In the genomic region with DNA sequence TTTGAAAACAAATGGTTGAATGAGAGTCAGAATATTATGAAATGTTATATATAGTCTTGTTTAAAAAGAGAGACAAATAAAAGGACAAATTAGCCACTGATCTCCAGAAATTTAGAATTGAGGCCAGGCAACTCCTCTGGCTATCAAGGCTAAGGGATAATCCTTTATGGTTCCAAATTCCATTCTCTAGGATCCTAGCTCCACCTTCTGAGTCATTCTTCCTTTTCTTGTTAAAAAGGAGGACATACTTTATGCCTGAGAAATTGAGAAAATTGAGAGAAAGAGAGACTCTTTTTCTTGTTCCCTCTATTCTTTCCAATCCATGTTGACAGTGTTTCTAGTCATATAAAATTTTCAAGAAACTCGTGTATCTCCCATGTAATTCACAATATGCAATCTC, we compare ENCODE assay signal across 23 cellular contexts.
"Had no signal": no experiment of that assay in that cellular context is flagged by ENCODE, and none has a peak within 500 bp of the region (broad histone marks: within the 10 kb centered on the region; RNA-seq: fewer than 3 reads in every experiment).

No MANE protein-coding gene starts in this region.

- H3K27me3 Mint-ChIP-seq: natural killer cell treated with Interleukin-12 subunit alpha and Interleukin-12 subunit beta and Interleukin-15 and Interleukin-18, amount 100 ng/mL, for 72 hours; progenitor cell of endocrine pancreas had no signal

- H3K9me3 ChIP-seq: pancreas, stomach, thoracic aorta, transverse colon had no signal

- H3K4me1 ChIP-seq: neural progenitor cell, pancreas, stomach, transverse colon had no signal

- DNase-seq: dermis blood vessel endothelial cell; foreskin melanocyte; head of caudate nucleus; kidney; left cardiac atrium; left ventricle myocardium superior; mesenchymal stem cell; midbrain; occipital lobe; pancreas; right cardiac atrium; small intestine; stimulated activated CD4-positive, alpha-beta T cell treated with anti-CD3 and anti-CD28 coated beads, Interleukin-12 subunit alpha, Interleukin-12 subunit beta, amount 100 ng/mL, for 4 hours; stimulated activated naive CD4-positive, alpha-beta T cell; stomach; substantia nigra; transverse colon had no signal

- H3K27ac Mint-ChIP-seq: natural killer cell treated with Interleukin-12 subunit alpha and Interleukin-12 subunit beta and Interleukin-15 and Interleukin-18, amount 100 ng/mL, for 72 hours; neural progenitor cell; progenitor cell of endocrine pancreas had no signal

- H3K4me3 Mint-ChIP-seq: natural killer cell treated with Interleukin-12 subunit alpha and Interleukin-12 subunit beta and Interleukin-15 and Interleukin-18, amount 100 ng/mL, for 72 hours; neural progenitor cell had no signal

- H3K27ac ChIP-seq: hepatocyte, neural progenitor cell, pancreas, stomach, thoracic aorta, transverse colon had no signal

- H3K9ac ChIP-seq: neural progenitor cell had no signal

- H3K4me1 Mint-ChIP-seq: neural progenitor cell had no signal

- H3K36me3 Mint-ChIP-seq: neural progenitor cell had no signal

- H3K79me2 ChIP-seq: hepatocyte had no signal

- H3K27me3 ChIP-seq: hepatocyte, neural progenitor cell, pancreas, stomach, transverse colon had no signal

- H3K36me3 ChIP-seq: neural progenitor cell, pancreas, stomach, thoracic aorta, transverse colon had no signal

- H2AFZ ChIP-seq: hepatocyte, neural progenitor cell had no signal

- H3K4me3 ChIP-seq: hepatocyte, lung, neural progenitor cell, pancreas, stomach, thoracic aorta, transverse colon had no signal

- H3K4me2 ChIP-seq: hepatocyte, neural progenitor cell had no signal

- ATAC-seq: left cardiac atrium; left ventricle myocardium superior; natural killer cell treated with Interleukin-12 subunit alpha and Interleukin-12 subunit beta and Interleukin-15 and Interleukin-18, amount 100 ng/mL, for 72 hours; pancreas; right cardiac atrium had no signal

- H3K9me3 Mint-ChIP-seq: neural progenitor cell had no signal
